In genomic region chr11:111376453-111376871, GRCh38 we compare ENCODE assay signal across 1 cellular context.
TF ChIP-seq lines count a peak whose summit lies in the region.

No MANE protein-coding gene starts in this region.

TF ChIP-seq in GM23338, 12 proteins besides CTCF, POLR2A, EP300 and RAD21 (continued from another document):
- TF ChIP-seq ZNF462 (CRISPR knock-in tag; IDR thresholded peaks at IDR 0.05) (no peak), NANOG (IDR thresholded peaks at IDR 0.05; ENCODE audit: borderline replicate concordance) (no peak), JUNB (IDR thresholded peaks at IDR 0.05; ENCODE audit: unreplicated experiment) (no peak)
